9 cellular contexts compared by ENCODE assay signal in the genomic region with DNA sequence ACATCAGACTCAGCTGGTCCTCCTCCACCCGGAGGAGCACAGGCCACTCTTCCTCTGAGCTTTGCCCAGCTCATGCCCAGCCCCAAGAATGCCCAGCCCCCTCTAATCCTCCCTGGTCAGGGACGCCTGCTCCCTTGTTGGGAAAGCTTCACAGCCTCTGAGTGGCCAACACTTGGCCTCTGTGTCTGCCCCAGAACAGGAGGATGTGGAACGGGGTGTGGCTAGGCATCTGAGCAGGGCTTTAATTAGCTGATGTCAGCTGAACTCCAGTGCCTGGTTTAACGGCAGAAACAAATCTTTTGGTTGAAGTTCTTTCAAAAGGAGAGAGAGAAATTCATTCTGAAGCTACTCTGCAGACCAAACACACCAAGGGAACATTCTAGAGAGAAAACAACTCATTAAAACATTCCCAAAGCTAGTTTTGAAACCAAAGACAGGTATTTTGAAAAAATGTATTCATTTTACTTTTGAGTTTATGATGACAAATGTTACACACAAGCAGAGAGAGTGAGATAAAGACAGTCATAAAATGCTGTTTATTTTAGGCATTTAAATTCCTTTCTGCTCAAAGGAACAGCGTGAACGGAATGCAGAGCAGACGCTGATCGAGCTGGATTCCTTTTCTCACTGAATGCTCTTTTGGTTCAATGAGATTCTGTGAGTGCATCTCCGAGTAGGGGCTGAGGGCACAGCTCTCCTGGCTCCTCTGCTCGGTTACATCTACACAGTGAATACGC.
DNase-seq lines count a peak whose midpoint lies in the region; ATAC-seq and TF ChIP-seq lines count a peak whose summit lies in the region.
"Had no signal": no experiment of that assay in that cellular context is flagged by ENCODE, and none has a peak within 500 bp of the region (broad histone marks: within the 10 kb centered on the region; RNA-seq: fewer than 3 reads in every experiment).

No MANE protein-coding gene starts in this region.

- TF ChIP-seq CTCF in chondrocyte (IDR thresholded peaks at IDR 0.05), result no peak
- TF ChIP-seq CTCF in natural killer cell (IDR thresholded peaks at IDR 0.05), result no peak

- H3K4me3 Mint-ChIP-seq in activated naive CD4-positive, alpha-beta T cell treated with anti-CD3 and anti-CD28 coated beads, Interleukin-2, amount 10 ng/mL, durations not matched to agents 7 days and 5 days, result no peak overlapping the region
- H3K4me3 Mint-ChIP-seq in chondrocyte (ENCODE audit: unreplicated experiment) (no peak overlapping the region), natural killer cell (no peak overlapping the region)
- H3K4me3 Mint-ChIP-seq: B cell had no signal

- CTCF ChIA-PET in activated naive CD4-positive, alpha-beta T cell treated with anti-CD3 and anti-CD28 coated beads, Interleukin-2, amount 10 ng/mL, durations not matched to agents 7 days and 5 days (lab: Charles Lee), result interaction anchor here (0.6 to 1.1 kb wide), 2 partner anchors 17 to 49 kb away, joined by 3 read pairs; no protein-coding TSS in a partner anchor

- peaks cover 14% of the 10 kb centered on the region for H3K9me3 Mint-ChIP-seq in activated naive CD4-positive, alpha-beta T cell treated with anti-CD3 and anti-CD28 coated beads, Interleukin-2, amount 10 ng/mL, durations not matched to agents 7 days and 5 days
- H3K9me3 Mint-ChIP-seq in chondrocyte (ENCODE audit: low read depth) (peaks cover 7% of the 10 kb centered on the region), natural killer cell (no peaks in the 10 kb centered on the region)

- peak overlapping the region; percentile 66 for H3K27ac Mint-ChIP-seq in activated naive CD4-positive, alpha-beta T cell treated with anti-CD3 and anti-CD28 coated beads, Interleukin-2, amount 10 ng/mL, durations not matched to agents 7 days and 5 days
- H3K27ac Mint-ChIP-seq in chondrocyte (ENCODE audit: unreplicated experiment) (peak overlapping the region; percentile 18), natural killer cell (no peak overlapping the region)
- H3K27ac Mint-ChIP-seq: B cell had no signal

- peaks cover 6% of the 10 kb centered on the region for H3K4me1 Mint-ChIP-seq in activated naive CD4-positive, alpha-beta T cell treated with anti-CD3 and anti-CD28 coated beads, Interleukin-2, amount 10 ng/mL, durations not matched to agents 7 days and 5 days
- H3K4me1 Mint-ChIP-seq in chondrocyte (ENCODE audit: low read depth) (peaks cover 17% of the 10 kb centered on the region), natural killer cell (no peaks in the 10 kb centered on the region)
- H3K4me1 Mint-ChIP-seq: B cell had no signal

- intact Hi-C loops in natural killer cell (cut with micrococcal nuclease), result no loop called here

- no peak for DNase-seq in activated naive CD4-positive, alpha-beta T cell treated with anti-CD3 and anti-CD28 coated beads, Interleukin-2, amount 10 ng/mL, durations not matched to agents 7 days and 5 days
- no peak for DNase-seq in activated naive CD4-positive, alpha-beta T cell treated with Interleukin-2 at 50 U/mL for 16 hours
- DNase-seq in chondrocyte (ENCODE audit: low spot score), result no peak
- DNase-seq in mesenteric fat pad (ENCODE audit: low spot score), result peak; percentile 74
- DNase-seq in ureter (ENCODE audit: low spot score), result peak; percentile 63
- DNase-seq in natural killer cell, result no peak
- no peak for DNase-seq in NCI-H2227 treated with DMSO at 0.1 percent for 48 hours (lab: John Stamatoyannopoulos, UW)
- DNase-seq in NCI-H2196 (lab: John Stamatoyannopoulos, UW; ENCODE audit: unreplicated experiment), result no peak

- peaks cover 6% of the 10 kb centered on the region for H3K36me3 Mint-ChIP-seq in activated naive CD4-positive, alpha-beta T cell treated with anti-CD3 and anti-CD28 coated beads, Interleukin-2, amount 10 ng/mL, durations not matched to agents 7 days and 5 days
- no peaks in the 10 kb centered on the region for H3K36me3 Mint-ChIP-seq in chondrocyte (ENCODE audit: low read depth)
- H3K36me3 Mint-ChIP-seq in natural killer cell, result no peaks in the 10 kb centered on the region

- no peak for ATAC-seq in natural killer cell

- H3K27me3 Mint-ChIP-seq in activated naive CD4-positive, alpha-beta T cell treated with anti-CD3 and anti-CD28 coated beads, Interleukin-2, amount 10 ng/mL, durations not matched to agents 7 days and 5 days, result no peaks in the 10 kb centered on the region
- peaks cover 3% of the 10 kb centered on the region for H3K27me3 Mint-ChIP-seq in chondrocyte (ENCODE audit: low read depth)
- H3K27me3 Mint-ChIP-seq in natural killer cell (ENCODE audit: low read depth in 2 of 2), result no peaks in the 10 kb centered on the region
- H3K27me3 Mint-ChIP-seq: B cell had no signal

Comparison
In these comparisons a context has a peak if more than half of its experiments do, and no peak if none do; other contexts are left out.
1. DNase-seq: peak in mesenteric fat pad (single experiment) and ureter (single experiment); none in activated naive CD4-positive, alpha-beta T cell treated with anti-CD3 and anti-CD28 coated beads, Interleukin-2, amount 10 ng/mL, durations not matched to agents 7 days and 5 days (single experiment), activated naive CD4-positive, alpha-beta T cell treated with Interleukin-2 at 50 U/mL for 16 hours (single experiment), chondrocyte (single experiment), natural killer cell (single experiment), NCI-H2227 treated with DMSO at 0.1 percent for 48 hours (single experiment) and NCI-H2196 (single experiment).
2. H3K27ac Mint-ChIP-seq: peak in activated naive CD4-positive, alpha-beta T cell treated with anti-CD3 and anti-CD28 coated beads, Interleukin-2, amount 10 ng/mL, durations not matched to agents 7 days and 5 days (single experiment) and chondrocyte (single experiment); none in natural killer cell (0 of 2).